32 cellular contexts compared by ENCODE assay signal in genomic region chr5:61755726-61756125, GRCh38.
"Had no signal": no experiment of that assay in that cellular context is flagged by ENCODE, and none has a peak within 500 bp of the region (broad histone marks: within the 10 kb centered on the region; RNA-seq: fewer than 3 reads in every experiment).

No MANE protein-coding gene starts in this region.

- DNase-seq: activated CD4-positive, alpha-beta T cell treated with anti-CD3 and anti-CD28 coated beads, Interleukin-2, amount 10 ng/mL, durations not matched to agents 24 days and 14 days; activated CD4-positive, alpha-beta T cell treated with anti-CD3 and anti-CD28 coated beads, Interleukin-2, amount 50 U/mL, for 4 hours; activated CD8-positive, alpha-beta T cell treated with anti-CD3 and anti-CD28 coated beads for 36 hours; activated effector memory CD4-positive, alpha-beta T cell treated with anti-CD3 and anti-CD28 coated beads, Interleukin-2, amount 50 U/mL, for 16 hours; activated naive CD4-positive, alpha-beta T cell; activated naive CD4-positive, alpha-beta T cell treated with anti-CD3 and anti-CD28 coated beads, Interleukin-2, amount 50 U/mL, for 16 hours; activated naive CD8-positive, alpha-beta T cell treated with anti-CD3 and anti-CD28 coated beads for 36 hours; activated T-cell treated with anti-CD3 and anti-CD28 coated beads, Interleukin-2, amount 50 U/mL, for 1 hour; activated T-cell treated with anti-CD3 and anti-CD28 coated beads, Interleukin-2, amount 50 U/mL, for 72 hours; amniotic stem cell; aorta; brain microvascular endothelial cell; central memory CD4-positive, alpha-beta T cell; MG63; NCI-H1048; NCI-H1105 treated with DMSO at 0.1 percent for 48 hours; NCI-H1436; NCI-H187; NCI-H2029 treated with DMSO at 0.1 percent for 48 hours; NCI-H2107; NCI-H226; NCI-H446 treated with DMSO at 0.1 percent for 48 hours; NCI-H69; NK-92 treated with Interleukin-12 subunit alpha and Interleukin-12 subunit beta, amount 100 ng/mL, for 24 hours; PC-3; Peyer's patch; RPMI8226; SHP77 treated with DMSO at 0.1 percent for 48 hours; SW 1271; T-helper 1 cell; T1000 had no signal

- H3K4me3 Mint-ChIP-seq: activated CD4-positive, alpha-beta T cell treated with anti-CD3 and anti-CD28 coated beads, Interleukin-2, amount 10 ng/mL, durations not matched to agents 24 days and 14 days; activated CD8-positive, alpha-beta T cell treated with anti-CD3 and anti-CD28 coated beads for 36 hours; activated naive CD8-positive, alpha-beta T cell treated with anti-CD3 and anti-CD28 coated beads for 36 hours; activated T-cell treated with anti-CD3 and anti-CD28 coated beads, Interleukin-2, amount 50 U/mL, for 72 hours; activated T-helper 17 cell treated with anti-CD3 and anti-CD28 coated beads, Interleukin-2, amount 50 U/mL, for 72 hours had no signal

- H3K4me1 ChIP-seq: Peyer's patch had no signal

- H3K36me3 Mint-ChIP-seq: activated naive CD8-positive, alpha-beta T cell treated with anti-CD3 and anti-CD28 coated beads for 36 hours had no signal

- H3K9me3 Mint-ChIP-seq: activated CD4-positive, alpha-beta T cell treated with anti-CD3 and anti-CD28 coated beads, Interleukin-2, amount 10 ng/mL, durations not matched to agents 24 days and 14 days; activated CD8-positive, alpha-beta T cell treated with anti-CD3 and anti-CD28 coated beads for 36 hours; activated naive CD8-positive, alpha-beta T cell treated with anti-CD3 and anti-CD28 coated beads for 36 hours; activated T-cell treated with anti-CD3 and anti-CD28 coated beads, Interleukin-2, amount 50 U/mL, for 72 hours; activated T-helper 17 cell treated with anti-CD3 and anti-CD28 coated beads, Interleukin-2, amount 50 U/mL, for 72 hours had no signal

- H3K27ac ChIP-seq: brain microvascular endothelial cell, Peyer's patch had no signal

- H3K27me3 Mint-ChIP-seq: activated CD4-positive, alpha-beta T cell treated with anti-CD3 and anti-CD28 coated beads, Interleukin-2, amount 10 ng/mL, durations not matched to agents 24 days and 14 days; activated CD8-positive, alpha-beta T cell treated with anti-CD3 and anti-CD28 coated beads for 36 hours; activated naive CD8-positive, alpha-beta T cell treated with anti-CD3 and anti-CD28 coated beads for 36 hours; activated T-helper 17 cell treated with anti-CD3 and anti-CD28 coated beads, Interleukin-2, amount 50 U/mL, for 72 hours had no signal

- H3K27me3 ChIP-seq: brain microvascular endothelial cell, MG63, Peyer's patch had no signal

- ATAC-seq: activated CD8-positive, alpha-beta T cell treated with anti-CD3 and anti-CD28 coated beads for 36 hours; activated T-cell treated with anti-CD3 and anti-CD28 coated beads, Interleukin-2, amount 50 U/mL, for 72 hours; activated T-helper 17 cell treated with anti-CD3 and anti-CD28 coated beads, Interleukin-2, amount 50 U/mL, for 72 hours; PC-3 had no signal

- H3K27ac Mint-ChIP-seq: activated CD4-positive, alpha-beta T cell treated with anti-CD3 and anti-CD28 coated beads, Interleukin-2, amount 10 ng/mL, durations not matched to agents 24 days and 14 days; activated CD8-positive, alpha-beta T cell treated with anti-CD3 and anti-CD28 coated beads for 36 hours; activated naive CD8-positive, alpha-beta T cell treated with anti-CD3 and anti-CD28 coated beads for 36 hours; activated T-cell treated with anti-CD3 and anti-CD28 coated beads, Interleukin-2, amount 50 U/mL, for 72 hours; activated T-helper 17 cell treated with anti-CD3 and anti-CD28 coated beads, Interleukin-2, amount 50 U/mL, for 72 hours had no signal

- H3K4me1 Mint-ChIP-seq: activated CD4-positive, alpha-beta T cell treated with anti-CD3 and anti-CD28 coated beads, Interleukin-2, amount 10 ng/mL, durations not matched to agents 24 days and 14 days; activated naive CD8-positive, alpha-beta T cell treated with anti-CD3 and anti-CD28 coated beads for 36 hours; activated T-helper 17 cell treated with anti-CD3 and anti-CD28 coated beads, Interleukin-2, amount 50 U/mL, for 72 hours had no signal

- H3K9me3 ChIP-seq: MG63, Peyer's patch had no signal

- H3K36me3 ChIP-seq: brain microvascular endothelial cell, MG63, Peyer's patch had no signal

- H3K4me3 ChIP-seq: MG63, Peyer's patch had no signal
